In genomic region chr19:56959211-56959610, GRCh38 we compare ENCODE assay signal across 21 cellular contexts.
DNase-seq lines count a peak whose midpoint lies in the region; ATAC-seq, FAIRE-seq and TF ChIP-seq lines count a peak whose summit lies in the region.
"Had no signal": no experiment of that assay in that cellular context is flagged by ENCODE, and none has a peak within 500 bp of the region (broad histone marks: within the 10 kb centered on the region; RNA-seq: fewer than 3 reads in every experiment).

No MANE protein-coding gene starts in this region.

- peak; percentile 18 for FAIRE-seq in HepG2 (lab: Jason Lieb, UNC)
- FAIRE-seq: A549, D721Med, G401.6, GM12891, GM19239 had no signal

- H3K4me2 ChIP-seq in HepG2 (ENCODE audit: low read depth, low read length) (no peak overlapping the region), parathyroid adenoma (ENCODE audit: low read length) (no peak overlapping the region)
- H3K4me2 ChIP-seq: A549; BLaER1 treated with 17β-estradiol and CSF1 and Interleukin-3, amounts not matched to agents 10 nM and 100 nM had no signal

- no peak for ATAC-seq in HepG2
- ATAC-seq in right lobe of liver, result no peak
- ATAC-seq: A549; CD8-positive, alpha-beta T cell had no signal

- H3K27ac ChIP-seq in HepG2 (ENCODE audit: extremely low read length, insufficient read depth, low read length) (no peak overlapping the region), right lobe of liver (no peak overlapping the region), parathyroid adenoma (peak overlapping the region; percentile 37)
- H3K27ac ChIP-seq: 22Rv1; A549; BLaER1 treated with 17β-estradiol and CSF1 and Interleukin-3, amounts not matched to agents 10 nM and 100 nM; C4-2B had no signal

- 87% methylated on average over 4 of the region's 4 CpGs for WGBS in HepG2 (ENCODE audit: low lambda C conversion rate)
- WGBS in right lobe of liver (ENCODE audit: insufficient coverage, low coverage, low lambda C conversion rate, missing lambda C conversion rate), result 59% methylated on average over 4 of the region's 4 CpGs

- no peaks in the 10 kb centered on the region for H3K9me3 ChIP-seq in HepG2 (ENCODE audit: low read length)
- no peaks in the 10 kb centered on the region for H3K9me3 ChIP-seq in right lobe of liver
- H3K9me3 ChIP-seq in parathyroid adenoma (ENCODE audit: control insufficient read depth, low read length), result no peaks in the 10 kb centered on the region
- H3K9me3 ChIP-seq: BLaER1 treated with 17β-estradiol and CSF1 and Interleukin-3, amounts not matched to agents 10 nM and 100 nM had no signal

- no peak overlapping the region for H3K4me3 ChIP-seq in HepG2 (replicated peaks in 1 of 3; ENCODE audit: insufficient read depth in 1 of 3, low read depth in 2 of 3, low read length in 3 of 3)
- no peak overlapping the region for H3K4me3 ChIP-seq in right lobe of liver
- no peak overlapping the region for H3K4me3 ChIP-seq in parathyroid adenoma (ENCODE audit: low read depth, low read length)
- H3K4me3 ChIP-seq: A549; BLaER1 treated with 17β-estradiol and CSF1 and Interleukin-3, amounts not matched to agents 10 nM and 100 nM had no signal

- H2AFZ ChIP-seq in HepG2 (ENCODE audit: low read length) (no peak overlapping the region), parathyroid adenoma (no peak overlapping the region)

- H3K4me1 ChIP-seq in HepG2 (ENCODE audit: insufficient read depth, low read length) (peaks cover 84% of the 10 kb centered on the region), right lobe of liver (peaks cover 0 to 15% (median 0%) of the 10 kb centered on the region in 4 donors), parathyroid adenoma (no peaks in the 10 kb centered on the region)
- H3K4me1 ChIP-seq: A549, Caco-2 had no signal

- TF ChIP-seq EP300 in HepG2 (IDR thresholded peaks at IDR 0.05; ENCODE audit: low read depth in 2 of 2, low read length in 2 of 2) (peak in 1 of 2 experiments; percentile 8; a peak in 1 of 4 replicates), HepG2 (CRISPR knock-in tag; IDR thresholded peaks at IDR 0.05; ENCODE audit: borderline replicate concordance) (no peak)

- TF ChIP-seq CTCF in HepG2 (CRISPR knock-in tag; IDR thresholded peaks at IDR 0.05) (no peak), right lobe of liver (IDR thresholded peaks at IDR 0.05) (no peak), parathyroid adenoma (IDR thresholded peaks at IDR 0.05) (no peak)

- in situ Hi-C loops in HepG2 (cut with HindIII; ENCODE audit: extremely low pct_ligation_motif_present, low pct_unique_long_range_greater_than_20kb), result no loop called here

- DNase-seq in HepG2 (ENCODE audit: low spot score) (no peak), right lobe of liver (no peak), retina (peak; percentile 49), NCI-H226 (no peak), NCI-H2227 treated with DMSO at 0.1 percent for 48 hours (lab: John Stamatoyannopoulos, UW) (no peak)
- DNase-seq: AML-193; Caco-2; Calu3; CD4-positive, alpha-beta T cell; CD8-positive, alpha-beta T cell; DMS79 treated with DMSO at 0.1 percent for 48 hours; GF-D8 had no signal

- H3K27me3 ChIP-seq in HepG2 (ENCODE audit: control insufficient read depth in 1 of 2, insufficient read depth in 2 of 2, low read length in 2 of 2) (no peaks in the 10 kb centered on the region), right lobe of liver (no peaks in the 10 kb centered on the region), parathyroid adenoma (ENCODE audit: control insufficient read depth, insufficient read depth, low read length) (no peaks in the 10 kb centered on the region)
- H3K27me3 ChIP-seq: BLaER1 treated with 17β-estradiol and CSF1 and Interleukin-3, amounts not matched to agents 10 nM and 100 nM had no signal

- no TSS peak for BruUV-seq in HepG2 (replicated peaks; lab: Mats Ljungman, UMichigan)

- TF ChIP-seq POLR2A in HepG2 (IDR thresholded peaks at IDR 0.05; ENCODE audit: insufficient read depth in 1 of 2, low read depth in 2 of 2, low read length in 2 of 2) (no peak), right lobe of liver (IDR thresholded peaks at IDR 0.05) (no peak)

- H3K36me3 ChIP-seq in HepG2 (replicated peaks in 1 of 2; ENCODE audit: control insufficient read depth in 1 of 2, insufficient read depth in 2 of 2, low read length in 2 of 2) (no peaks in the 10 kb centered on the region), right lobe of liver (no peaks in the 10 kb centered on the region), parathyroid adenoma (ENCODE audit: control insufficient read depth, insufficient read depth, low read length) (no peaks in the 10 kb centered on the region)
- H3K36me3 ChIP-seq: BLaER1 treated with 17β-estradiol and CSF1 and Interleukin-3, amounts not matched to agents 10 nM and 100 nM had no signal

- peaks cover 4% of the 10 kb centered on the region for H3K79me2 ChIP-seq in HepG2 (ENCODE audit: insufficient read depth, low read length)
- H3K79me2 ChIP-seq in parathyroid adenoma, result no peaks in the 10 kb centered on the region

- no peak overlapping the region for H3K9ac ChIP-seq in HepG2 (ENCODE audit: insufficient read depth, low read depth, low read length)
- H3K9ac ChIP-seq in parathyroid adenoma, result no peak overlapping the region
- H3K9ac ChIP-seq: BLaER1 treated with 17β-estradiol and CSF1 and Interleukin-3, amounts not matched to agents 10 nM and 100 nM had no signal

- POLR2A ChIA-PET in HepG2 (lab: Yijun Ruan, JAX), result interaction anchor here (2.7 kb wide), 1 partner anchor 14 kb away, joined by 8 read pairs; no protein-coding TSS in a partner anchor

- TF ChIP-seq RAD21 in HepG2 (CRISPR knock-in tag; IDR thresholded peaks at IDR 0.05), result no peak

- intact Hi-C loops in HepG2 (cut with micrococcal nuclease; ENCODE audit: unreplicated experiment) (no loop called here), right lobe of liver (cut with DNase I) (no loop called here)

- CTCF ChIA-PET in HepG2 (lab: Yijun Ruan, JAX; ENCODE audit: low intra/inter-chr PET ratio, low total read pairs), result no interaction called here

- no peaks in the 10 kb centered on the region for H4K20me1 ChIP-seq in HepG2 (ENCODE audit: insufficient read depth, low read length)
- H4K20me1 ChIP-seq: BLaER1 treated with 17β-estradiol and CSF1 and Interleukin-3, amounts not matched to agents 10 nM and 100 nM had no signal

TF ChIP-seq in HepG2, 621 proteins besides CTCF, POLR2A, EP300 and RAD21:
- TF ChIP-seq ZNF710 (CRISPR knock-in tag; IDR thresholded peaks at IDR 0.05; ENCODE audit: borderline replicate concordance) (0 out of 2 replicates have a peak, but pooled peaks have one; percentile 9), ZNF317 (CRISPR knock-in tag; IDR thresholded peaks at IDR 0.05) (no peak)
